In genomic region chr1:234536756-234537155, GRCh38 we compare ENCODE assay signal across 14 cellular contexts. TPM values are rescaled to one million over a fixed set of nuclear protein-coding genes. Genes with fewer than 3 reads are reported as not detected.
DNase-seq lines count a peak whose midpoint lies in the region; TF ChIP-seq lines count a peak whose summit lies in the region.
"Had no signal": no experiment of that assay in that cellular context is flagged by ENCODE, and none has a peak within 500 bp of the region (broad histone marks: within the 10 kb centered on the region; RNA-seq: fewer than 3 reads in every experiment).

No MANE protein-coding gene starts in this region.

- H3K27me3 ChIP-seq in hepatocyte (no peaks in the 10 kb centered on the region), parathyroid adenoma (ENCODE audit: control insufficient read depth, insufficient read depth, low read length) (no peaks in the 10 kb centered on the region), transverse colon (no peaks in the 10 kb centered on the region)

- peak overlapping the region; percentile 23 to 100 (median 99) for H3K27ac Mint-ChIP-seq in brain
- H3K27ac Mint-ChIP-seq: activated CD8-positive, alpha-beta memory T cell treated with anti-CD3 and anti-CD28 coated beads, Interleukin-2, amount 10 ng/mL, durations not matched to agents 7 days and 5 days; natural killer cell treated with Interleukin-12 subunit alpha and Interleukin-12 subunit beta and Interleukin-15 and Interleukin-18, amount 100 ng/mL, for 72 hours had no signal

- H4K20me1 ChIP-seq in hepatocyte (ENCODE audit: insufficient read depth, poor library complexity, severe bottlenecking), result no peaks in the 10 kb centered on the region

- peak overlapping the region in 1 of 5 experiments; percentile 37 for H3K4me3 Mint-ChIP-seq in brain
- H3K4me3 Mint-ChIP-seq: activated CD8-positive, alpha-beta memory T cell treated with anti-CD3 and anti-CD28 coated beads, Interleukin-2, amount 10 ng/mL, durations not matched to agents 7 days and 5 days; CD14-positive monocyte; natural killer cell treated with Interleukin-12 subunit alpha and Interleukin-12 subunit beta and Interleukin-15 and Interleukin-18, amount 100 ng/mL, for 72 hours had no signal

- H3K4me1 ChIP-seq in hepatocyte (ENCODE audit: insufficient read depth) (peaks cover 69% of the 10 kb centered on the region), parathyroid adenoma (peaks cover 18% of the 10 kb centered on the region), transverse colon (peaks cover 69 to 79% (median 70%) of the 10 kb centered on the region in 4 donors)

- TF ChIP-seq POLR2A in transverse colon (IDR thresholded peaks at IDR 0.05), result no peak

- H3K27ac ChIP-seq in hepatocyte (peak overlapping the region; percentile 92), parathyroid adenoma (peak overlapping the region; percentile 74), transverse colon (peak overlapping the region; percentile 91 to 93 (median 93))
- H3K27ac ChIP-seq: WERI-Rb-1 had no signal

- H3K36me3 Mint-ChIP-seq in brain, result no peaks in the 10 kb centered on the region
- H3K36me3 Mint-ChIP-seq: activated CD8-positive, alpha-beta memory T cell treated with anti-CD3 and anti-CD28 coated beads, Interleukin-2, amount 10 ng/mL, durations not matched to agents 7 days and 5 days; natural killer cell treated with Interleukin-12 subunit alpha and Interleukin-12 subunit beta and Interleukin-15 and Interleukin-18, amount 100 ng/mL, for 72 hours had no signal

- H3K9ac ChIP-seq in parathyroid adenoma, result no peak overlapping the region

- H2AFZ ChIP-seq in hepatocyte (no peak overlapping the region), parathyroid adenoma (no peak overlapping the region)

- in situ Hi-C loops in transverse colon (cut with MboI; ENCODE audit: low pct_ligation_motif_present in 1 of 4, low pct_unique_long_range_greater_than_20kb in 1 of 4, low sequenced_read_pairs in 3 of 4), result no loop called here

- intact Hi-C loops in transverse colon (cut with DNase I; ENCODE audit: low total_unique reads), result loop anchor here (10.0 kb wide), 1 partner anchor 448 kb away; no protein-coding TSS in a partner anchor

- TF ChIP-seq EP300 in transverse colon (IDR thresholded peaks at IDR 0.05; ENCODE audit: low read depth), result no peak

- H3K27me3 Mint-ChIP-seq in brain, result peaks cover 4% of the 10 kb centered on the region

- no peak overlapping the region for H3K4me3 ChIP-seq in hepatocyte
- no peak overlapping the region for H3K4me3 ChIP-seq in parathyroid adenoma (ENCODE audit: low read depth, low read length)
- no peak overlapping the region for H3K4me3 ChIP-seq in transverse colon

- 85% methylated on average over 12 of the region's 12 CpGs for WGBS in hepatocyte (ENCODE audit: low lambda C conversion rate, missing lambda C conversion rate)
- 71 to 100% methylated on average over 3 to 12 of the region's 12 CpGs for WGBS in transverse colon (ENCODE audit: low coverage in 1 of 2), 2 donors

- H3K9me3 ChIP-seq in hepatocyte (ENCODE audit: low read depth), result no peaks in the 10 kb centered on the region
- H3K9me3 ChIP-seq in parathyroid adenoma (ENCODE audit: control insufficient read depth, low read length), result no peaks in the 10 kb centered on the region
- H3K9me3 ChIP-seq in transverse colon, result no peaks in the 10 kb centered on the region

- H3K9me2 ChIP-seq in hepatocyte (replicated peaks; ENCODE audit: insufficient read depth), result no peaks in the 10 kb centered on the region

- peaks cover 100% of the 10 kb centered on the region for H3K4me1 Mint-ChIP-seq in brain
- H3K4me1 Mint-ChIP-seq: activated CD8-positive, alpha-beta memory T cell treated with anti-CD3 and anti-CD28 coated beads, Interleukin-2, amount 10 ng/mL, durations not matched to agents 7 days and 5 days had no signal

- H3K36me3 ChIP-seq in hepatocyte (replicated peaks; ENCODE audit: insufficient read depth, low read depth) (no peaks in the 10 kb centered on the region), parathyroid adenoma (ENCODE audit: control insufficient read depth, insufficient read depth, low read length) (no peaks in the 10 kb centered on the region), transverse colon (no peaks in the 10 kb centered on the region)
- H3K36me3 ChIP-seq: WERI-Rb-1 had no signal

- no peak for DNase-seq in hepatocyte (ENCODE audit: low spot score)
- no peak for DNase-seq in transverse colon
- DNase-seq in DMS79 (lab: John Stamatoyannopoulos, UW), result no peak
- DNase-seq in NCI-H2081 (lab: John Stamatoyannopoulos, UW), result no peak
- no peak for DNase-seq in NCI-H1048 (lab: John Stamatoyannopoulos, UW)
- DNase-seq: activated CD8-positive, alpha-beta memory T cell treated with anti-CD3 and anti-CD28 coated beads, Interleukin-2, amount 10 ng/mL, durations not matched to agents 7 days and 5 days; activated naive CD4-positive, alpha-beta T cell treated with anti-CD3 and anti-CD28 coated beads, Interleukin-2, amount 50 U/mL, for 16 hours; NCI-H1092; NCI-H345; WERI-Rb-1 had no signal

- TF ChIP-seq CTCF in brain (conservative IDR thresholded peaks at IDR 0.05) (no peak), hepatocyte (IDR thresholded peaks at IDR 0.05; ENCODE audit: poor library complexity) (no peak), parathyroid adenoma (IDR thresholded peaks at IDR 0.05) (no peak), transverse colon (IDR thresholded peaks at IDR 0.05) (no peak)

- H3K79me2 ChIP-seq in hepatocyte, result no peaks in the 10 kb centered on the region
- H3K79me2 ChIP-seq in parathyroid adenoma, result no peaks in the 10 kb centered on the region

- H3K9me3 Mint-ChIP-seq in brain, result peaks cover 0 to 8% (median 0%) of the 10 kb centered on the region in 5 experiments
- H3K9me3 Mint-ChIP-seq: CD14-positive monocyte; natural killer cell treated with Interleukin-12 subunit alpha and Interleukin-12 subunit beta and Interleukin-15 and Interleukin-18, amount 100 ng/mL, for 72 hours had no signal

- H3K4me2 ChIP-seq in hepatocyte (no peak overlapping the region), parathyroid adenoma (ENCODE audit: low read length) (no peak overlapping the region)

RNA-seq across cellular contexts. Expression of gene TARBP1, which starts 57.8 kb away (rescaled TPM):
- polyA plus RNA-seq in brain (ENCODE audit: insufficient read depth, low read depth, low replicate concordance) (5.4 TPM), hepatocyte (12.2 and 12.8 TPM in 2 replicates)
- total RNA-seq in hepatocyte (22.8 and 22.9 TPM in 2 replicates), transverse colon (10 to 100 TPM; 19.9 to 44.4 (median 27.6) TPM)
